Comparison of ENCODE assay signal across 9 cellular contexts in the genomic region with DNA sequence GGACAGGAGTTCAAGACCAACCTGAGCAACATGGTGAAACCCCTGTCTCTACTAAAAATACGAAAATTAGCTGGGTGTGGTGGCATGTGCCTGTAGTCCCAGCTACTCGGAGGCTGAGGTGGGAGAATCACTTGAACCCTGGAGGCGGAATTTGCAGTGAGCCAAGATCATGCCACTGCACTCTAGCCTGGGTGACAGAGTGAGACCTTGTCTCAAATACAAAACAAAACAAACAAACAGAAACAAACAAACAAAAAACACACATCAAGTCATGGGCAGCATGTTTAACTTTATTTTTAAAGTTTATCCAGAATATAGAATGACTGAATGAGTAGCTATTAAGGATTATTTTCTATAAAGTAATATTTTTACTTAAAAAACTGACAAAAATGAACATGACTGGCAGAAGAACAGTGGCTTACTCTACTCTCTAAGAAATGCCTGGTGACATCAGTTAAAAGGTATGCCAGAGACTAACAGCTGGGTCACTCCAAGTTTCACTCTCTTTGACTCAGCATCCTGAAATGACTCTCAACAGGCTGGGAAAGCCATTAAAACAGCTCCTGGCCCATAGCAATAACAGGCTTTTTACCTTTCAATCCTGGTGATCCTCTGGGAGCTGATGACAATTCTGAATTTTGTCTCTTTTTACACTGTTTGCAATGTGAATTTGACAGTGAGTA.
DNase-seq lines count a peak whose midpoint lies in the region; ATAC-seq and TF ChIP-seq lines count a peak whose summit lies in the region.
"Had no signal": no experiment of that assay in that cellular context is flagged by ENCODE, and none has a peak within 500 bp of the region (broad histone marks: within the 10 kb centered on the region; RNA-seq: fewer than 3 reads in every experiment).

No MANE protein-coding gene starts in this region.

- CTCF ChIA-PET in RWPE1 (lab: Yijun Ruan, JAX) = interaction anchor here (0.9 kb wide), 1 partner anchor 9 kb away, joined by 3 read pairs; no protein-coding TSS in a partner anchor

- H3K9me3 ChIP-seq in heart left ventricle = peaks cover 0 to 3% (median 0%) of the 10 kb centered on the region in 12 donors

- DNase-seq in AG08396 (ENCODE audit: low spot score) = peak; percentile 79
- DNase-seq in RWPE1 (ENCODE audit: low spot score) = peak; percentile 84
- DNase-seq in heart left ventricle = peak in 1 of 5 donors; percentile 32
- DNase-seq in stimulated activated naive CD8-positive, alpha-beta T cell treated with anti-CD3 and anti-CD28 coated beads, Interleukin-15, amount 100 ng/mL, for 72 hours = peak in 1 of 2 donors; percentile 34
- no peak for DNase-seq in superior temporal gyrus (ENCODE audit: extremely low spot score)
- DNase-seq in NK-92 treated with Interleukin-12 subunit alpha and Interleukin-12 subunit beta, amount 100 ng/mL, for 24 hours (lab: John Stamatoyannopoulos, UW) = no peak
- DNase-seq: naive B cell had no signal

- no peaks in the 10 kb centered on the region for H3K36me3 ChIP-seq in heart left ventricle

- H3K4me3 Mint-ChIP-seq in stimulated activated naive CD8-positive, alpha-beta T cell treated with anti-CD3 and anti-CD28 coated beads, Interleukin-15, amount 100 ng/mL, for 72 hours = no peak overlapping the region
- H3K4me3 Mint-ChIP-seq: naive B cell had no signal

- TF ChIP-seq CTCF in RWPE1 (conservative IDR thresholded peaks at IDR 0.05; ENCODE audit: low read depth) (no peak), heart left ventricle (IDR thresholded peaks at IDR 0.05) (no peak)

- ATAC-seq in GM19025 (IDR thresholded peaks at IDR 0.05; ENCODE audit: low read depth, unreplicated experiment) (peak; percentile 88), HG03108 (IDR thresholded peaks at IDR 0.05; ENCODE audit: unreplicated experiment) (peak; percentile 84), heart left ventricle (peak; percentile 90 to 99 (median 95))
- ATAC-seq in stimulated activated naive CD8-positive, alpha-beta T cell treated with anti-CD3 and anti-CD28 coated beads, Interleukin-15, amount 100 ng/mL, for 72 hours = peak; percentile 94

- peaks cover 28% of the 10 kb centered on the region for H3K4me1 Mint-ChIP-seq in stimulated activated naive CD8-positive, alpha-beta T cell treated with anti-CD3 and anti-CD28 coated beads, Interleukin-15, amount 100 ng/mL, for 72 hours

- POLR2A ChIA-PET in RWPE1 (lab: Yijun Ruan, JAX; ENCODE audit: low non-redundant PET) = interaction anchor here (0.5 kb wide), 1 partner anchor 20 kb away, joined by 5 read pairs; no protein-coding TSS in a partner anchor

- WGBS in heart left ventricle, 4 donors = 68 to 77% (median 72%) methylated on average over 3 of the region's 3 CpGs

- no peaks in the 10 kb centered on the region for H3K27me3 Mint-ChIP-seq in stimulated activated naive CD8-positive, alpha-beta T cell treated with anti-CD3 and anti-CD28 coated beads, Interleukin-15, amount 100 ng/mL, for 72 hours
- H3K27me3 Mint-ChIP-seq: naive B cell had no signal

- H3K27ac Mint-ChIP-seq in stimulated activated naive CD8-positive, alpha-beta T cell treated with anti-CD3 and anti-CD28 coated beads, Interleukin-15, amount 100 ng/mL, for 72 hours = no peak overlapping the region
- H3K27ac Mint-ChIP-seq: naive B cell had no signal

- H3K27ac ChIP-seq in RWPE1 (peak overlapping the region; percentile 63), heart left ventricle (peak overlapping the region; percentile 50 to 89 (median 72))

- H3K4me3 ChIP-seq in heart left ventricle = peak overlapping the region in 1 of 12 donors; percentile 0

- no peaks in the 10 kb centered on the region for H3K27me3 ChIP-seq in heart left ventricle

- peaks cover 14 to 52% (median 24%) of the 10 kb centered on the region in 12 donors for H3K4me1 ChIP-seq in heart left ventricle

- H3K9me3 Mint-ChIP-seq in stimulated activated naive CD8-positive, alpha-beta T cell treated with anti-CD3 and anti-CD28 coated beads, Interleukin-15, amount 100 ng/mL, for 72 hours = peaks cover 4 to 8% of the 10 kb centered on the region in 2 donors
- H3K9me3 Mint-ChIP-seq: naive B cell had no signal

- TF ChIP-seq POLR2A in heart left ventricle (IDR thresholded peaks at IDR 0.05) = no peak

- intact Hi-C loops in heart left ventricle (cut with DNase I) = loop anchor here in 3 of 10 donors (2.0 to 10.0 kb wide), 3 partner anchors 56 to 166 kb away; no protein-coding TSS in a partner anchor

Comparison
In these comparisons a context has a peak if more than half of its experiments do, and no peak if none do; other contexts are left out.
1. DNase-seq: peak in AG08396 (single experiment) and RWPE1 (single experiment); none in superior temporal gyrus (single experiment) and NK-92 treated with Interleukin-12 subunit alpha and Interleukin-12 subunit beta, amount 100 ng/mL, for 24 hours (single experiment).
2. Peak in every context shown above with its lines, with median percentiles within 50 percentile points of each other: ATAC-seq.